In genomic region chr6:150800596-150801310, GRCh38 we compare ENCODE assay signal across 1 cellular context.
TF ChIP-seq lines count a peak whose summit lies in the region.

No MANE protein-coding gene starts in this region.

TF ChIP-seq in SK-N-SH treated with all-trans-retinoic acid at 6 μM for 48 hours, 23 proteins besides CTCF, POLR2A, EP300 and RAD21 (continued from another document):
- TF ChIP-seq, protein P1, sequence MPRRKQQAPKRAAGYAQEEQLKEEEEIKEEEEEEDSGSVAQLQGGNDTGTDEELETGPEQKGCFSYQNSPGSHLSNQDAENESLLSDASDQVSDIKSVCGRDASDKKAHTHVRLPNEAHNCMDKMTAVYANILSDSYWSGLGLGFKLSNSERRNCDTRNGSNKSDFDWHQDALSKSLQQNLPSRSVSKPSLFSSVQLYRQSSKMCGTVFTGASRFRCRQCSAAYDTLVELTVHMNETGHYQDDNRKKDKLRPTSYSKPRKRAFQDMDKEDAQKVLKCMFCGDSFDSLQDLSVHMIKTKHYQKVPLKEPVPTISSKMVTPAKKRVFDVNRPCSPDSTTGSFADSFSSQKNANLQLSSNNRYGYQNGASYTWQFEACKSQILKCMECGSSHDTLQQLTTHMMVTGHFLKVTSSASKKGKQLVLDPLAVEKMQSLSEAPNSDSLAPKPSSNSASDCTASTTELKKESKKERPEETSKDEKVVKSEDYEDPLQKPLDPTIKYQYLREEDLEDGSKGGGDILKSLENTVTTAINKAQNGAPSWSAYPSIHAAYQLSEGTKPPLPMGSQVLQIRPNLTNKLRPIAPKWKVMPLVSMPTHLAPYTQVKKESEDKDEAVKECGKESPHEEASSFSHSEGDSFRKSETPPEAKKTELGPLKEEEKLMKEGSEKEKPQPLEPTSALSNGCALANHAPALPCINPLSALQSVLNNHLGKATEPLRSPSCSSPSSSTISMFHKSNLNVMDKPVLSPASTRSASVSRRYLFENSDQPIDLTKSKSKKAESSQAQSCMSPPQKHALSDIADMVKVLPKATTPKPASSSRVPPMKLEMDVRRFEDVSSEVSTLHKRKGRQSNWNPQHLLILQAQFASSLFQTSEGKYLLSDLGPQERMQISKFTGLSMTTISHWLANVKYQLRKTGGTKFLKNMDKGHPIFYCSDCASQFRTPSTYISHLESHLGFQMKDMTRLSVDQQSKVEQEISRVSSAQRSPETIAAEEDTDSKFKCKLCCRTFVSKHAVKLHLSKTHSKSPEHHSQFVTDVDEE (CRISPR knock-in tag; IDR thresholded peaks at IDR 0.05), result no peak
- TF ChIP-seq OSR1 (CRISPR knock-in tag; IDR thresholded peaks at IDR 0.05) (no peak), ESRRG (CRISPR knock-in tag; IDR thresholded peaks at IDR 0.05) (no peak), ZC3H10 (CRISPR knock-in tag; IDR thresholded peaks at IDR 0.05) (no peak)
